Comparison of ENCODE assay signal across 11 cellular contexts in genomic region chr21:33760641-33761103, GRCh38.
DNase-seq lines count a peak whose midpoint lies in the region; ATAC-seq and TF ChIP-seq lines count a peak whose summit lies in the region.
"Had no signal": no experiment of that assay in that cellular context is flagged by ENCODE, and none has a peak within 500 bp of the region (broad histone marks: within the 10 kb centered on the region; RNA-seq: fewer than 3 reads in every experiment).

No MANE protein-coding gene starts in this region.

- no peaks in the 10 kb centered on the region for H3K4me1 ChIP-seq in parathyroid adenoma
- H3K4me1 ChIP-seq in CD8-positive, alpha-beta T cell (ENCODE audit: insufficient read depth, low read length): no peaks in the 10 kb centered on the region

- H3K4me3 Mint-ChIP-seq in CD8-positive, alpha-beta T cell: no peak overlapping the region
- H3K4me3 Mint-ChIP-seq: activated CD4-positive, alpha-beta T cell treated with anti-CD3 and anti-CD28 coated beads, Interleukin-2, amount 10 ng/mL, durations not matched to agents 7 days and 5 days; stimulated activated memory B cell treated with anti-CD40 and anti-IgM and Interleukin-4, amounts not matched to agents 10 μg/mL and 1 μg/mL and 100 μg/mL, for 72 hours had no signal

- H3K36me3 ChIP-seq in MG63 (no peaks in the 10 kb centered on the region; the same call in 1 of the 2 replicates), parathyroid adenoma (ENCODE audit: control insufficient read depth, insufficient read depth, low read length) (no peaks in the 10 kb centered on the region)
- H3K36me3 ChIP-seq in CD8-positive, alpha-beta T cell (ENCODE audit: insufficient read depth, low read length): no peaks in the 10 kb centered on the region

- no peak overlapping the region for H3K4me2 ChIP-seq in parathyroid adenoma (ENCODE audit: low read length)

- CTCF ChIA-PET in CD8-positive, alpha-beta T cell (lab: Charles Lee): interaction anchor here (1.0 kb wide), 1 partner anchor 49 kb away, joined by 5 read pairs; no protein-coding TSS in a partner anchor

- H3K79me2 ChIP-seq in parathyroid adenoma: no peaks in the 10 kb centered on the region

- H3K9ac ChIP-seq in parathyroid adenoma: no peak overlapping the region

- no peaks in the 10 kb centered on the region for H3K27me3 Mint-ChIP-seq in CD8-positive, alpha-beta T cell (ENCODE audit: low read depth)
- H3K27me3 Mint-ChIP-seq: activated CD4-positive, alpha-beta T cell treated with anti-CD3 and anti-CD28 coated beads, Interleukin-2, amount 10 ng/mL, durations not matched to agents 7 days and 5 days had no signal

- intact Hi-C loops in CD8-positive, alpha-beta T cell (cut with DNase I, micrococcal nuclease): no loop called here

- H3K27ac Mint-ChIP-seq in CD8-positive, alpha-beta T cell: no peak overlapping the region
- H3K27ac Mint-ChIP-seq: activated CD4-positive, alpha-beta T cell treated with anti-CD3 and anti-CD28 coated beads, Interleukin-2, amount 10 ng/mL, durations not matched to agents 7 days and 5 days; stimulated activated memory B cell treated with anti-CD40 and anti-IgM and Interleukin-4, amounts not matched to agents 10 μg/mL and 1 μg/mL and 100 μg/mL, for 72 hours had no signal

- peak; percentile 30 for DNase-seq in AG08396 (ENCODE audit: low spot score)
- peak; percentile 37 for DNase-seq in MG63
- DNase-seq in epithelial cell of prostate (ENCODE audit: low read depth, low spot score): no peak
- DNase-seq in CD8-positive, alpha-beta T cell: no peak
- no peak for DNase-seq in DMS79 treated with DMSO at 0.1 percent for 48 hours (lab: John Stamatoyannopoulos, UW)
- no peak for DNase-seq in epidermal melanocyte (ENCODE audit: insufficient read length, low spot score)
- DNase-seq in activated CD4-positive, alpha-beta T cell treated with anti-CD3 and anti-CD28 coated beads for 48 hours: no peak
- DNase-seq: activated CD4-positive, alpha-beta T cell treated with anti-CD3 and anti-CD28 coated beads, Interleukin-2, amount 10 ng/mL, durations not matched to agents 7 days and 5 days; amniotic stem cell had no signal

- no peaks in the 10 kb centered on the region for H3K9me3 ChIP-seq in MG63
- H3K9me3 ChIP-seq in parathyroid adenoma (ENCODE audit: control insufficient read depth, low read length): no peaks in the 10 kb centered on the region
- H3K9me3 ChIP-seq in CD8-positive, alpha-beta T cell (ENCODE audit: low read length): no peaks in the 10 kb centered on the region

- no peak overlapping the region for H2AFZ ChIP-seq in parathyroid adenoma

- H3K27me3 ChIP-seq in MG63 (no peaks in the 10 kb centered on the region), parathyroid adenoma (ENCODE audit: control insufficient read depth, insufficient read depth, low read length) (no peaks in the 10 kb centered on the region)
- H3K27me3 ChIP-seq in CD8-positive, alpha-beta T cell (ENCODE audit: insufficient read depth, low read length): no peaks in the 10 kb centered on the region

- H3K27ac ChIP-seq in epithelial cell of prostate: peak overlapping the region; percentile 58
- peak overlapping the region; percentile 37 for H3K27ac ChIP-seq in parathyroid adenoma
- no peak overlapping the region for H3K27ac ChIP-seq in CD8-positive, alpha-beta T cell (ENCODE audit: low read depth, low read length)

- H3K36me3 Mint-ChIP-seq in CD8-positive, alpha-beta T cell: no peaks in the 10 kb centered on the region
- H3K36me3 Mint-ChIP-seq: stimulated activated memory B cell treated with anti-CD40 and anti-IgM and Interleukin-4, amounts not matched to agents 10 μg/mL and 1 μg/mL and 100 μg/mL, for 72 hours had no signal

- no peak for ATAC-seq in CD8-positive, alpha-beta T cell
- ATAC-seq: stimulated activated memory B cell treated with anti-CD40 and anti-IgM and Interleukin-4, amounts not matched to agents 10 μg/mL and 1 μg/mL and 100 μg/mL, for 72 hours had no signal

- POLR2A ChIA-PET in CD8-positive, alpha-beta T cell (lab: Charles Lee): no interaction called here

- H3K9me3 Mint-ChIP-seq in CD8-positive, alpha-beta T cell: no peaks in the 10 kb centered on the region
- H3K9me3 Mint-ChIP-seq: activated CD4-positive, alpha-beta T cell treated with anti-CD3 and anti-CD28 coated beads, Interleukin-2, amount 10 ng/mL, durations not matched to agents 7 days and 5 days; stimulated activated memory B cell treated with anti-CD40 and anti-IgM and Interleukin-4, amounts not matched to agents 10 μg/mL and 1 μg/mL and 100 μg/mL, for 72 hours had no signal

- no peaks in the 10 kb centered on the region for H3K4me1 Mint-ChIP-seq in CD8-positive, alpha-beta T cell (ENCODE audit: low read depth)
- H3K4me1 Mint-ChIP-seq: activated CD4-positive, alpha-beta T cell treated with anti-CD3 and anti-CD28 coated beads, Interleukin-2, amount 10 ng/mL, durations not matched to agents 7 days and 5 days; stimulated activated memory B cell treated with anti-CD40 and anti-IgM and Interleukin-4, amounts not matched to agents 10 μg/mL and 1 μg/mL and 100 μg/mL, for 72 hours had no signal

- H3K4me3 ChIP-seq in MG63 (no peak overlapping the region), parathyroid adenoma (ENCODE audit: low read depth, low read length) (no peak overlapping the region)
- no peak overlapping the region for H3K4me3 ChIP-seq in CD8-positive, alpha-beta T cell (ENCODE audit: low read depth, low read length)

- no peak for TF ChIP-seq CTCF in parathyroid adenoma (IDR thresholded peaks at IDR 0.05)
- TF ChIP-seq CTCF in CD8-positive, alpha-beta T cell (IDR thresholded peaks at IDR 0.05): no peak

Comparison
In these comparisons a context has a peak if more than half of its experiments do, and no peak if none do; other contexts are left out.
1. DNase-seq: peak in AG08396 (single experiment) and MG63 (single experiment); none in epithelial cell of prostate (single experiment), CD8-positive, alpha-beta T cell (0 of 7), DMS79 treated with DMSO at 0.1 percent for 48 hours (single experiment), epidermal melanocyte (single experiment) and activated CD4-positive, alpha-beta T cell treated with anti-CD3 and anti-CD28 coated beads for 48 hours (single experiment).